1 cellular context compared by ENCODE assay signal in genomic region chr1:151457911-151458882, GRCh38.
TF ChIP-seq lines count a peak whose summit lies in the region.

No MANE protein-coding gene starts in this region.

TF ChIP-seq in HepG2, 621 proteins besides CTCF, POLR2A, EP300 and RAD21 (continued from another document):
- TF ChIP-seq HOXA3 (CRISPR knock-in tag; IDR thresholded peaks at IDR 0.05) (0 out of 2 replicates have a peak, but pooled peaks have one; percentile 39), KLF6 (CRISPR knock-in tag; IDR thresholded peaks at IDR 0.05) (peak; percentile 44; the same call in 1 of the 2 replicates), TFDP1 (CRISPR knock-in tag; IDR thresholded peaks at IDR 0.05; ENCODE audit: borderline replicate concordance) (peak; percentile 33; the same call in 1 of the 2 replicates), ATRX (CRISPR knock-in tag; IDR thresholded peaks at IDR 0.05; ENCODE audit: borderline replicate concordance) (no peak), HNF4A (CRISPR knock-in tag; IDR thresholded peaks at IDR 0.05) (peak; percentile 13; the same call in 1 of the 2 replicates), ARID2 (CRISPR knock-in tag; IDR thresholded peaks at IDR 0.05; ENCODE audit: borderline replicate concordance) (no peak), CHD4 (IDR thresholded peaks at IDR 0.05; ENCODE audit: borderline replicate concordance, low read length) (no peak), NFYB (CRISPR knock-in tag; IDR thresholded peaks at IDR 0.05) (0 out of 2 replicates have a peak, but pooled peaks have one; percentile 22), ZNF850 (CRISPR knock-in tag; conservative IDR thresholded peaks at IDR 0.05) (no peak), PHF8 (CRISPR knock-in tag; IDR thresholded peaks at IDR 0.05) (peak; percentile 19; the same call in 1 of the 2 replicates), THAP11 (CRISPR knock-in tag; IDR thresholded peaks at IDR 0.05) (peak; percentile 46; the same call in 1 of the 2 replicates), ZBTB7B (CRISPR knock-in tag; IDR thresholded peaks at IDR 0.05) (0 out of 2 replicates have a peak, but pooled peaks have one; percentile 22), ZNF883 (CRISPR knock-in tag; IDR thresholded peaks at IDR 0.05; ENCODE audit: not compliant biosample characterization) (no peak), SMYD3 (CRISPR knock-in tag; IDR thresholded peaks at IDR 0.05) (no peak), CEBPG (CRISPR knock-in tag; IDR thresholded peaks at IDR 0.05) (peak; percentile 18; the same call in 1 of the 2 replicates), RFX1 (IDR thresholded peaks at IDR 0.05) (no peak), CSRNP2 (CRISPR knock-in tag; conservative IDR thresholded peaks at IDR 0.05; ENCODE audit: low read depth) (no peak), EHMT2 (IDR thresholded peaks at IDR 0.05; ENCODE audit: borderline replicate concordance, low read depth, low read length) (no peak), ZNF329 (CRISPR knock-in tag; IDR thresholded peaks at IDR 0.05; ENCODE audit: low read depth) (no peak), CREM (IDR thresholded peaks at IDR 0.05) (0 out of 2 replicates have a peak, but pooled peaks have one; percentile 28), CREM (CRISPR knock-in tag; IDR thresholded peaks at IDR 0.05) (no peak), YY1 (IDR thresholded peaks at IDR 0.05; ENCODE audit: insufficient read depth, insufficient replicate concordance, low read depth, low read length) (peak; percentile 80), ARHGAP35 (CRISPR knock-in tag; IDR thresholded peaks at IDR 0.05; ENCODE audit: borderline replicate concordance) (no peak), ZFP36L2 (CRISPR knock-in tag; IDR thresholded peaks at IDR 0.05) (no peak), AGO1 (IDR thresholded peaks at IDR 0.05; ENCODE audit: low read depth, low read length, poor library complexity, severe bottlenecking) (no peak), STAG1 (CRISPR knock-in tag; IDR thresholded peaks at IDR 0.05) (no peak), ZNF143 (CRISPR knock-in tag; IDR thresholded peaks at IDR 0.05) (no peak), ASH2L (IDR thresholded peaks at IDR 0.05; ENCODE audit: insufficient read length, low read depth, low read length) (peak; percentile 55), ARID3A (IDR thresholded peaks at IDR 0.05; ENCODE audit: low read depth, low read length) (peak; percentile 100), KDM5A (IDR thresholded peaks at IDR 0.05; ENCODE audit: borderline replicate concordance, low read length) (peak; percentile 64; the same call in 1 of the 2 replicates), DMAP1 (CRISPR knock-in tag; IDR thresholded peaks at IDR 0.05) (peak; percentile 73; the same call in 1 of the 2 replicates), HNRNPH1 (optimal IDR thresholded peaks at IDR 0.05; ENCODE audit: low read depth, low read length) (no peak), NR3C1 (CRISPR knock-in tag; IDR thresholded peaks at IDR 0.05) (no peak), RXRB (CRISPR knock-in tag; IDR thresholded peaks at IDR 0.05; ENCODE audit: borderline replicate concordance) (no peak), GABPA (IDR thresholded peaks at IDR 0.05; ENCODE audit: low read depth, low read length) (no peak), GABPA (CRISPR knock-in tag; IDR thresholded peaks at IDR 0.05; ENCODE audit: low read depth) (peak; percentile 36), SNAI1 (CRISPR knock-in tag; IDR thresholded peaks at IDR 0.05; ENCODE audit: borderline replicate concordance) (no peak), ZFY (CRISPR knock-in tag; IDR thresholded peaks at IDR 0.05) (peak; percentile 14; the same call in 1 of the 2 replicates), ZBTB8A (CRISPR knock-in tag; IDR thresholded peaks at IDR 0.05; ENCODE audit: borderline replicate concordance, low read depth) (no peak), LCORL (IDR thresholded peaks at IDR 0.05) (peak; percentile 46; the same call in 1 of the 2 replicates), LCORL (CRISPR knock-in tag; IDR thresholded peaks at IDR 0.05) (no peak), ZNF121 (CRISPR knock-in tag; IDR thresholded peaks at IDR 0.05) (no peak), KAT8 (CRISPR knock-in tag; IDR thresholded peaks at IDR 0.05) (peak; percentile 26; the same call in 1 of the 2 replicates), ONECUT2 (CRISPR knock-in tag; IDR thresholded peaks at IDR 0.05) (peak; percentile 46; the same call in 1 of the 2 replicates), SRY (CRISPR knock-in tag; IDR thresholded peaks at IDR 0.05) (no peak), ARNTL (CRISPR knock-in tag; IDR thresholded peaks at IDR 0.05) (no peak), KLF12 (CRISPR knock-in tag; IDR thresholded peaks at IDR 0.05; ENCODE audit: borderline replicate concordance) (0 out of 2 replicates have a peak, but pooled peaks have one; percentile 51), MAFG (CRISPR knock-in tag; IDR thresholded peaks at IDR 0.05) (no peak), ZBTB3 (CRISPR knock-in tag; IDR thresholded peaks at IDR 0.05; ENCODE audit: borderline replicate concordance, low read depth) (no peak), HHEX (CRISPR knock-in tag; IDR thresholded peaks at IDR 0.05) (no peak), MAFK (conservative IDR thresholded peaks at IDR 0.05 in 1 of 2, IDR thresholded peaks at IDR 0.05 in 1 of 2; ENCODE audit: low read length in 2 of 2) (no peak)
- TF ChIP-seq, protein P1, sequence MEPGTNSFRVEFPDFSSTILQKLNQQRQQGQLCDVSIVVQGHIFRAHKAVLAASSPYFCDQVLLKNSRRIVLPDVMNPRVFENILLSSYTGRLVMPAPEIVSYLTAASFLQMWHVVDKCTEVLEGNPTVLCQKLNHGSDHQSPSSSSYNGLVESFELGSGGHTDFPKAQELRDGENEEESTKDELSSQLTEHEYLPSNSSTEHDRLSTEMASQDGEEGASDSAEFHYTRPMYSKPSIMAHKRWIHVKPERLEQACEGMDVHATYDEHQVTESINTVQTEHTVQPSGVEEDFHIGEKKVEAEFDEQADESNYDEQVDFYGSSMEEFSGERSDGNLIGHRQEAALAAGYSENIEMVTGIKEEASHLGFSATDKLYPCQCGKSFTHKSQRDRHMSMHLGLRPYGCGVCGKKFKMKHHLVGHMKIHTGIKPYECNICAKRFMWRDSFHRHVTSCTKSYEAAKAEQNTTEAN (CRISPR knock-in tag; conservative IDR thresholded peaks at IDR 0.05) = 0 out of 2 replicates have a peak, but pooled peaks have one; percentile 25
- TF ChIP-seq, protein P2, sequence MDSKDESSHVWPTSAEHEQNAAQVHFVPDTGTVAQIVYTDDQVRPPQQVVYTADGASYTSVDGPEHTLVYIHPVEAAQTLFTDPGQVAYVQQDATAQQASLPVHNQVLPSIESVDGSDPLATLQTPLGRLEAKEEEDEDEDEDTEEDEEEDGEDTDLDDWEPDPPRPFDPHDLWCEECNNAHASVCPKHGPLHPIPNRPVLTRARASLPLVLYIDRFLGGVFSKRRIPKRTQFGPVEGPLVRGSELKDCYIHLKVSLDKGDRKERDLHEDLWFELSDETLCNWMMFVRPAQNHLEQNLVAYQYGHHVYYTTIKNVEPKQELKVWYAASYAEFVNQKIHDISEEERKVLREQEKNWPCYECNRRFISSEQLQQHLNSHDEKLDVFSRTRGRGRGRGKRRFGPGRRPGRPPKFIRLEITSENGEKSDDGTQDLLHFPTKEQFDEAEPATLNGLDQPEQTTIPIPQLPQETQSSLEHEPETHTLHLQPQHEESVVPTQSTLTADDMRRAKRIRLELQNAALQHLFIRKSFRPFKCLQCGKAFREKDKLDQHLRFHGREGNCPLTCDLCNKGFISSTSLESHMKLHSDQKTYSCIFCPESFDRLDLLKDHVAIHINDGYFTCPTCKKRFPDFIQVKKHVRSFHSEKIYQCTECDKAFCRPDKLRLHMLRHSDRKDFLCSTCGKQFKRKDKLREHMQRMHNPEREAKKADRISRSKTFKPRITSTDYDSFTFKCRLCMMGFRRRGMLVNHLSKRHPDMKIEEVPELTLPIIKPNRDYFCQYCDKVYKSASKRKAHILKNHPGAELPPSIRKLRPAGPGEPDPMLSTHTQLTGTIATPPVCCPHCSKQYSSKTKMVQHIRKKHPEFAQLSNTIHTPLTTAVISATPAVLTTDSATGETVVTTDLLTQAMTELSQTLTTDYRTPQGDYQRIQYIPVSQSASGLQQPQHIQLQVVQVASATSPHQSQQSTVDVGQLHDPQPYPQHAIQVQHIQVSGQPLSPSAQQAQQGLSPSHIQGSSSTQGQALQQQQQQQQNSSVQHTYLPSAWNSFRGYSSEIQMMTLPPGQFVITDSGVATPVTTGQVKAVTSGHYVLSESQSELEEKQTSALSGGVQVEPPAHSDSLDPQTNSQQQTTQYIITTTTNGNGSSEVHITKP (CRISPR knock-in tag; IDR thresholded peaks at IDR 0.05; ENCODE audit: low read depth) = 0 out of 2 replicates have a peak, but pooled peaks have one; percentile 25
- TF ChIP-seq, protein P3, sequence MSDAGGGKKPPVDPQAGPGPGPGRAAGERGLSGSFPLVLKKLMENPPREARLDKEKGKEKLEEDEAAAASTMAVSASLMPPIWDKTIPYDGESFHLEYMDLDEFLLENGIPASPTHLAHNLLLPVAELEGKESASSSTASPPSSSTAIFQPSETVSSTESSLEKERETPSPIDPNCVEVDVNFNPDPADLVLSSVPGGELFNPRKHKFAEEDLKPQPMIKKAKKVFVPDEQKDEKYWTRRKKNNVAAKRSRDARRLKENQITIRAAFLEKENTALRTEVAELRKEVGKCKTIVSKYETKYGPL (CRISPR knock-in tag; IDR thresholded peaks at IDR 0.05) = peak; percentile 60; the same call in 1 of the 2 replicates
- TF ChIP-seq, protein P4, sequence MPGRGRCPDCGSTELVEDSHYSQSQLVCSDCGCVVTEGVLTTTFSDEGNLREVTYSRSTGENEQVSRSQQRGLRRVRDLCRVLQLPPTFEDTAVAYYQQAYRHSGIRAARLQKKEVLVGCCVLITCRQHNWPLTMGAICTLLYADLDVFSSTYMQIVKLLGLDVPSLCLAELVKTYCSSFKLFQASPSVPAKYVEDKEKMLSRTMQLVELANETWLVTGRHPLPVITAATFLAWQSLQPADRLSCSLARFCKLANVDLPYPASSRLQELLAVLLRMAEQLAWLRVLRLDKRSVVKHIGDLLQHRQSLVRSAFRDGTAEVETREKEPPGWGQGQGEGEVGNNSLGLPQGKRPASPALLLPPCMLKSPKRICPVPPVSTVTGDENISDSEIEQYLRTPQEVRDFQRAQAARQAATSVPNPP (CRISPR knock-in tag; IDR thresholded peaks at IDR 0.05) = no peak
- TF ChIP-seq, protein P5, sequence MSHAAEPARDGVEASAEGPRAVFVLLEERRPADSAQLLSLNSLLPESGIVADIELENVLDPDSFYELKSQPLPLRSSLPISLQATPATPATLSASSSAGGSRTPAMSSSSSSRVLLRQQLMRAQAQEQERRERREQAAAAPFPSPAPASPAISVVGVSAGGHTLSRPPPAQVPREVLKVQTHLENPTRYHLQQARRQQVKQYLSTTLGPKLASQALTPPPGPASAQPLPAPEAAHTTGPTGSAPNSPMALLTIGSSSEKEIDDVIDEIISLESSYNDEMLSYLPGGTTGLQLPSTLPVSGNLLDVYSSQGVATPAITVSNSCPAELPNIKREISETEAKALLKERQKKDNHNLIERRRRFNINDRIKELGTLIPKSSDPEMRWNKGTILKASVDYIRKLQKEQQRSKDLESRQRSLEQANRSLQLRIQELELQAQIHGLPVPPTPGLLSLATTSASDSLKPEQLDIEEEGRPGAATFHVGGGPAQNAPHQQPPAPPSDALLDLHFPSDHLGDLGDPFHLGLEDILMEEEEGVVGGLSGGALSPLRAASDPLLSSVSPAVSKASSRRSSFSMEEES (CRISPR knock-in tag; IDR thresholded peaks at IDR 0.05) = 0 out of 2 replicates have a peak, but pooled peaks have one; percentile 23
TF ChIP-seq in HepG2: peak in this region for 44.
